19 cellular contexts compared by ENCODE assay signal in genomic region chr12:14164266-14164665, GRCh38.
"Had no signal": no experiment of that assay in that cellular context is flagged by ENCODE, and none has a peak within 500 bp of the region (broad histone marks: within the 10 kb centered on the region; RNA-seq: fewer than 3 reads in every experiment).

No MANE protein-coding gene starts in this region.

- ATAC-seq: activated CD4-positive, CD25-positive, alpha-beta regulatory T cell treated with anti-CD3 and anti-CD28 coated beads, Interleukin-2, amount 50 U/mL, for 24 hours; activated CD8-positive, alpha-beta T cell treated with anti-CD3 and anti-CD28 coated beads for 36 hours; activated T-cell treated with anti-CD3 and anti-CD28 coated beads, Interleukin-2, amount 50 U/mL, for 72 hours had no signal

- DNase-seq: activated CD4-positive, alpha-beta T cell treated with anti-CD3 and anti-CD28 coated beads for 4 hours; activated CD8-positive, alpha-beta memory T cell treated with anti-CD3 and anti-CD28 coated beads, Interleukin-2, amount 50 U/mL, for 4 hours; activated CD8-positive, alpha-beta T cell treated with anti-CD3 and anti-CD28 coated beads for 36 hours; activated gamma-delta T cell treated with Interleukin-2 at 50 U/mL for 16 hours; activated naive CD4-positive, alpha-beta T cell treated with anti-CD3 and anti-CD28 coated beads, Interleukin-2, amount 10 ng/mL, durations not matched to agents 7 days and 5 days; activated naive CD8-positive, alpha-beta T cell treated with anti-CD3 and anti-CD28 coated beads for 36 hours; activated T-cell treated with anti-CD3 and anti-CD28 coated beads, Interleukin-2, amount 50 U/mL, for 72 hours; brain microvascular endothelial cell; cerebellar nuclear complex; Kasumi-1; NCI-H1048; NCI-H146; NCI-H187 treated with DMSO at 0.1 percent for 48 hours; NCI-H2081 treated with DMSO at 0.1 percent for 48 hours; NCI-H446; NCI-H524; SIG-M5; T-helper 2 cell had no signal

- H3K27me3 ChIP-seq: brain microvascular endothelial cell had no signal

- H3K36me3 ChIP-seq: brain microvascular endothelial cell had no signal

- H3K27ac ChIP-seq: brain microvascular endothelial cell had no signal
